8 cellular contexts compared by ENCODE assay signal in genomic region chrX:63350551-63350950, GRCh38. TPM values are rescaled to one million over a fixed set of nuclear protein-coding genes. Genes with fewer than 3 reads are reported as not detected.
DNase-seq lines count a peak whose midpoint lies in the region; ATAC-seq, FAIRE-seq and TF ChIP-seq lines count a peak whose summit lies in the region.

No MANE protein-coding gene starts in this region.

- H3K27ac ChIP-seq in SJSA1 (peak overlapping the region; percentile 58), HepG2 (ENCODE audit: extremely low read length, insufficient read depth, low read length) (peak overlapping the region; percentile 73), stomach (peak overlapping the region; percentile 75 to 87 (median 83))

- POLR2A ChIA-PET in HepG2 (lab: Yijun Ruan, JAX), result no interaction called here

- H2AFZ ChIP-seq in HepG2 (ENCODE audit: low read length), result peak overlapping the region; percentile 42

- TF ChIP-seq EP300 in HepG2 (IDR thresholded peaks at IDR 0.05; ENCODE audit: low read depth in 2 of 2, low read length in 2 of 2), result no peak
- no peak for TF ChIP-seq EP300 in HepG2 (CRISPR knock-in tag; IDR thresholded peaks at IDR 0.05; ENCODE audit: borderline replicate concordance)
- TF ChIP-seq EP300 in stomach (IDR thresholded peaks at IDR 0.05), result no peak

- no peak for FAIRE-seq in HepG2 (lab: Jason Lieb, UNC)

- H3K4me1 ChIP-seq in SJSA1 (replicated peaks) (no peaks in the 10 kb centered on the region), HepG2 (ENCODE audit: insufficient read depth, low read length) (peaks cover 13% of the 10 kb centered on the region; the same call in 1 of the 2 replicates), stomach (peaks cover 0 to 13% (median 5%) of the 10 kb centered on the region in 4 donors)

- ATAC-seq in GM19455 (IDR thresholded peaks at IDR 0.05; ENCODE audit: unreplicated experiment), result peak; percentile 53
- ATAC-seq in HG03565 (IDR thresholded peaks at IDR 0.05; ENCODE audit: unreplicated experiment), result peak; percentile 27
- ATAC-seq in HepG2, result peak; percentile 65

- TF ChIP-seq POLR2A in HepG2 (IDR thresholded peaks at IDR 0.05; ENCODE audit: insufficient read depth in 1 of 2, low read depth in 2 of 2, low read length in 2 of 2) (no peak), stomach (IDR thresholded peaks at IDR 0.05) (no peak)

- TF ChIP-seq CTCF in HepG2 (CRISPR knock-in tag; IDR thresholded peaks at IDR 0.05) (no peak), stomach (IDR thresholded peaks at IDR 0.05) (no peak)

- H4K20me1 ChIP-seq in HepG2 (ENCODE audit: insufficient read depth, low read length), result no peaks in the 10 kb centered on the region

- no peak for TF ChIP-seq RAD21 in HepG2 (CRISPR knock-in tag; IDR thresholded peaks at IDR 0.05)

- WGBS in HepG2 (ENCODE audit: low lambda C conversion rate), result 0% methylated on average over 4 of the region's 15 CpGs
- WGBS in stomach, 5 donors, result 0 to 54% (median 6%) methylated on average over 13 to 15 of the region's 15 CpGs

- TSS peak; percentile 60 for BruUV-seq in HepG2 (replicated peaks; lab: Mats Ljungman, UMichigan)

- no peaks in the 10 kb centered on the region for H3K9me3 ChIP-seq in SJSA1 (replicated peaks)
- no peaks in the 10 kb centered on the region for H3K9me3 ChIP-seq in HepG2 (ENCODE audit: low read length)
- no peaks in the 10 kb centered on the region for H3K9me3 ChIP-seq in stomach

- no peaks in the 10 kb centered on the region for H3K27me3 ChIP-seq in SJSA1 (replicated peaks)
- H3K27me3 ChIP-seq in HepG2 (ENCODE audit: control insufficient read depth in 1 of 2, insufficient read depth in 2 of 2, low read length in 2 of 2), result no peaks in the 10 kb centered on the region
- no peaks in the 10 kb centered on the region for H3K27me3 ChIP-seq in stomach

- DNase-seq in DMS79 (lab: John Stamatoyannopoulos, UW) (peak; percentile 0), SJSA1 (ENCODE audit: low read depth in 1 of 2, low spot score in 2 of 2) (no peak), HepG2 (ENCODE audit: low spot score) (peak; percentile 6), stomach (no peak), NCI-H2196 (lab: John Stamatoyannopoulos, UW; ENCODE audit: unreplicated experiment) (no peak)
- DNase-seq in central memory CD4-positive, alpha-beta T cell, result peak; percentile 12

- H3K4me2 ChIP-seq in HepG2 (ENCODE audit: low read depth, low read length), result peak overlapping the region; percentile 77

- peak overlapping the region; percentile 58; the same call in 1 of the 2 replicates for H3K9ac ChIP-seq in HepG2 (ENCODE audit: insufficient read depth, low read depth, low read length)

- H3K36me3 ChIP-seq in SJSA1 (no peaks in the 10 kb centered on the region), HepG2 (replicated peaks in 1 of 2; ENCODE audit: control insufficient read depth in 1 of 2, insufficient read depth in 2 of 2, low read length in 2 of 2) (no peaks in the 10 kb centered on the region), stomach (no peaks in the 10 kb centered on the region)

- CTCF ChIA-PET in HepG2 (lab: Yijun Ruan, JAX; ENCODE audit: low intra/inter-chr PET ratio, low total read pairs), result no interaction called here

- intact Hi-C loops in HepG2 (cut with micrococcal nuclease; ENCODE audit: unreplicated experiment), result loop anchor here (10.0 kb wide), 1 partner anchor 154 kb away; no protein-coding TSS in a partner anchor
- intact Hi-C loops in stomach (cut with DNase I; ENCODE audit: low total_unique reads), result no loop called here

- peak overlapping the region; percentile 56 for H3K4me3 ChIP-seq in SJSA1
- peak overlapping the region; percentile 66 to 80 (median 73); a peak in 5 of 6 replicates for H3K4me3 ChIP-seq in HepG2 (replicated peaks in 1 of 3; ENCODE audit: insufficient read depth in 1 of 3, low read depth in 2 of 3, low read length in 3 of 3)
- H3K4me3 ChIP-seq in stomach, result peak overlapping the region; percentile 55 to 66 (median 62)

- no peaks in the 10 kb centered on the region for H3K79me2 ChIP-seq in HepG2 (ENCODE audit: insufficient read depth, low read length)

- in situ Hi-C loops in HepG2 (cut with HindIII; ENCODE audit: extremely low pct_ligation_motif_present, low pct_unique_long_range_greater_than_20kb), result no loop called here

TF ChIP-seq in HepG2, 621 proteins besides CTCF, POLR2A, EP300 and RAD21 (continues in another document):
- 0 out of 4 replicates have a peak, but pooled peaks of 1 of the 2 experiments have one; percentile 2 for TF ChIP-seq HMGXB4 (CRISPR knock-in tag; IDR thresholded peaks at IDR 0.05; ENCODE audit: borderline replicate concordance in 1 of 2, low read depth in 1 of 2)
- no peak for TF ChIP-seq HOXA3 (CRISPR knock-in tag; IDR thresholded peaks at IDR 0.05)
- TF ChIP-seq ONECUT2 (CRISPR knock-in tag; IDR thresholded peaks at IDR 0.05), result no peak
- no peak for TF ChIP-seq ZSCAN21 (CRISPR knock-in tag; IDR thresholded peaks at IDR 0.05; ENCODE audit: borderline replicate concordance)

RNA-seq across cellular contexts. Expression of gene SPIN4, which starts 0.6 kb away (rescaled TPM):
- 13.3 and 21.7 TPM in 2 replicates for total RNA-seq in SJSA1 (2014; rRNA removed; shearing (Covaris generic))
- total RNA-seq in HepG2 (2016; rRNA removed; fragmentation: Illumina TruSeq; extraction: Trizol), result 2.6 and 3.9 TPM in 2 replicates
- 0.18 and 0.20 TPM in 2 replicates for total RNA-seq in HepG2 (2016; cell fraction: cytosol; rRNA removed; fragmentation: Illumina TruSeq; extraction: Trizol; ENCODE audit: low read depth)
- total RNA-seq in HepG2 (2016; cell fraction: insoluble cytoplasmic fraction; rRNA removed; fragmentation: Illumina TruSeq; extraction: Trizol), result 2.7 and 3.1 TPM in 2 replicates
- 0.72 and 0.83 TPM in 2 replicates for total RNA-seq in HepG2 (2016; cell fraction: membrane; rRNA removed; fragmentation: Illumina TruSeq; extraction: Trizol)
- 2.5 and 2.6 TPM in 2 replicates for total RNA-seq in HepG2 (2016; cell fraction: nucleus; rRNA removed; fragmentation: Illumina TruSeq; extraction: Trizol)
- polyA plus RNA-seq in HepG2 (2011; rRNA removed), result 1.8 and 1.9 TPM in 2 replicates
- 0.95 and 1.3 TPM in 2 replicates for polyA plus RNA-seq in HepG2 (2011; cell fraction: cytosol; rRNA removed)
- polyA plus RNA-seq in HepG2 (2011; cell fraction: nucleus; rRNA removed), result 1.3 and 1.6 TPM in 2 replicates
- 1.3 and 1.8 TPM in 2 replicates for polyA plus RNA-seq in HepG2 (2012)
- polyA plus RNA-seq in HepG2 (2016; cell fraction: cytosol; fragmentation: Illumina TruSeq; extraction: Trizol; ENCODE audit: low read depth), result 0.05 and 0.09 TPM in 2 replicates
- polyA plus RNA-seq in HepG2 (2016; cell fraction: insoluble cytoplasmic fraction; fragmentation: Illumina TruSeq; extraction: Trizol; ENCODE audit: low read depth), result 5.8 and 6.6 TPM in 2 replicates
- polyA plus RNA-seq in HepG2 (2016; cell fraction: membrane; fragmentation: Illumina TruSeq; extraction: Trizol; ENCODE audit: low read depth), result 0.62 and 0.66 TPM in 2 replicates
- polyA plus RNA-seq in HepG2 (2016; cell fraction: nucleus; fragmentation: Illumina TruSeq; extraction: Trizol; ENCODE audit: insufficient read depth, low read depth), result 3.7 and 4.7 TPM in 2 replicates
- 3.2 and 7.2 TPM in 2 replicates for polyA minus RNA-seq in HepG2 (2011; rRNA and poly(A)+ RNA removed; ENCODE audit: low replicate concordance)
- polyA minus RNA-seq in HepG2 (2011; cell fraction: cytosol; rRNA and poly(A)+ RNA removed), result 2.1 and 2.4 TPM in 2 replicates
- polyA minus RNA-seq in HepG2 (2011; cell fraction: nucleus; rRNA and poly(A)+ RNA removed), result 4.1 and 4.5 TPM in 2 replicates
- 1 to 10 TPM in 3 of 5 donors, under 1 TPM in 1, not detected in 1; 0.29 to 7.5 (median 4.7) TPM for total RNA-seq in stomach
- 1 to 10 TPM in 2 of 3 donors, under 1 TPM in 1; 1.00 to 3.1 (median 1.5) TPM for polyA plus RNA-seq in stomach

Comparison
In these comparisons a context has a peak if more than half of its experiments do, and no peak if none do; other contexts are left out.
1. DNase-seq: peak in DMS79 (single experiment), central memory CD4-positive, alpha-beta T cell (single experiment) and HepG2 (single experiment); none in SJSA1 (0 of 2), stomach (single experiment) and NCI-H2196 (single experiment).
2. Peak in every context shown above with its lines, with median percentiles within 50 percentile points of each other: ATAC-seq, H3K27ac ChIP-seq and H3K4me3 ChIP-seq.